Comparison of ENCODE assay signal across 9 cellular contexts in the genomic region with DNA sequence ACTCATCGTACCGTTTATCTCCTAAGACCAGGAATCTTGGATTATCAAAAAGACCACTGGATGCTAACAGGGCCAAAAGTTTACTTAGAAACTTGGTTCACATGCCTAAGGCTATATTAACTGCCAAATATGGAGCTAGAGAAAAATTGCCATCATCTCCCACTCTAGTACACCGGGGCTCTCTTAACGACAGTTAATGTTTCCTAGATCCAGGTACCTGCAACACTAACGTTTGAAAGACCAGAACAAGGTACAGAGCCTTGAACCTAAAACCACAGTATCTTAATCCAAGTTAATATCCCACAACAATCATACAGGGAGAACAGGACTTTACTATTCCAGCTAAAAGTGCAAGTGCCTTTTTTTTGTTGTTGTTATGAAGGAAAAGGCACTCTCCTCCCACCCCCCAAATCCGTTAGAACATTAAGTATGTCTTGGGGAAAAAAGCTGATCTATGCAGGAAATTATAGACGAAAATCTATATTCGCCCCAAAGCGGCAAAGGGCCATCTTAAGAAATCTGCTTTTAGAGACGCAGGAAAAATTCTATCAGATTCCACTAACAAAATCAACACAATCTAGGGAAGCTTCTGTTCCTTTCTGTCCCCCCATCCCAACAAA. TPM values are rescaled to one million over a fixed set of nuclear protein-coding genes. Genes with fewer than 3 reads are reported as not detected.
DNase-seq lines count a peak whose midpoint lies in the region; FAIRE-seq and TF ChIP-seq lines count a peak whose summit lies in the region.
"Had no signal": no experiment of that assay in that cellular context is flagged by ENCODE, and none has a peak within 500 bp of the region (broad histone marks: within the 10 kb centered on the region; RNA-seq: fewer than 3 reads in every experiment).

No MANE protein-coding gene starts in this region.

- H3K9me3 ChIP-seq in AG04450 (ENCODE audit: control insufficient read depth, insufficient read depth, low read length) (no peaks in the 10 kb centered on the region; the same call in 1 of the 2 replicates), HUES64 (ENCODE audit: insufficient read depth, low read depth, low read length) (no peaks in the 10 kb centered on the region), mucosa of stomach (ENCODE audit: control insufficient read depth, low read length) (no peaks in the 10 kb centered on the region)

- no peak for FAIRE-seq in GM12891 (lab: Jason Lieb, UNC)
- FAIRE-seq: endometrium had no signal

- DNase-seq in AG04450 (ENCODE audit: low read depth, low spot score), result no peak
- peak in 1 of 2 donors; percentile 8 for DNase-seq in cardiac fibroblast (ENCODE audit: low read depth in 2 of 2)
- DNase-seq in NCI-H446 treated with DMSO at 0.1 percent for 48 hours (lab: John Stamatoyannopoulos, UW), result no peak
- no peak for DNase-seq in GM12891 (ENCODE audit: insufficient read length, low spot score)
- DNase-seq in kidney glomerular epithelial cell (lab: John Stamatoyannopoulos, UW), result no peak
- no peak for DNase-seq in DMS153 treated with DMSO at 0.1 percent for 48 hours (lab: John Stamatoyannopoulos, UW; ENCODE audit: unreplicated experiment)

- H3K36me3 ChIP-seq in HUES64 (ENCODE audit: insufficient read depth, low read length) (0 out of 2 replicates have a peak, but pooled peaks cover 3% of the 10 kb centered on the region), mucosa of stomach (ENCODE audit: control insufficient read depth, insufficient read depth, low read length) (no peaks in the 10 kb centered on the region)

- TF ChIP-seq CTCF in AG04450 (IDR thresholded peaks at IDR 0.05; ENCODE audit: low read depth, low read length), result no peak
- no peak for TF ChIP-seq CTCF in cardiac fibroblast (IDR thresholded peaks at IDR 0.05; ENCODE audit: low read depth, low read length)

- H3K27me3 ChIP-seq in AG04450 (ENCODE audit: control insufficient read depth, insufficient read depth, low read length) (no peaks in the 10 kb centered on the region), HUES64 (ENCODE audit: insufficient read depth, low read length) (no peaks in the 10 kb centered on the region), mucosa of stomach (ENCODE audit: control insufficient read depth, insufficient read depth, low read length) (no peaks in the 10 kb centered on the region)

- WGBS in HUES64, result 4% methylated on average over 9 of the region's 10 CpGs

- H3K27ac ChIP-seq in AG04450 (ENCODE audit: low read depth, low read length) (peak overlapping the region; percentile 89), HUES64 (ENCODE audit: low read depth, low read length) (peak overlapping the region; percentile 98)

- CTCF ChIA-PET in AG04450 (lab: Charles Lee), result interaction anchor here (0.9 to 3.9 kb wide), 4 partner anchors 18 to 176 kb away, joined by 3 to 20 read pairs (median 3); a partner anchor contains a TSS

- H3K4me1 ChIP-seq in HUES64 (ENCODE audit: insufficient read depth, low read length) (peaks cover 48% of the 10 kb centered on the region), mucosa of stomach (ENCODE audit: control insufficient read depth, insufficient read depth, low read length) (peaks cover 16% of the 10 kb centered on the region)

- POLR2A ChIA-PET in AG04450 (lab: Yijun Ruan, JAX), result interaction anchor here (1.4 to 3.3 kb wide), 2 partner anchors 43 to 52 kb away, joined by 3 to 30 read pairs; a partner anchor contains a TSS

- TF ChIP-seq POLR2A in GM12891 (IDR thresholded peaks at IDR 0.05; ENCODE audit: low read depth, low read length), result no peak

- peak overlapping the region; percentile 93 for H3K4me3 ChIP-seq in AG04450 (ENCODE audit: low read depth, low read length)
- H3K4me3 ChIP-seq in HUES64 (ENCODE audit: low read length), result peak overlapping the region; percentile 94
- peak overlapping the region; percentile 97 to 98 for H3K4me3 ChIP-seq in cardiac fibroblast (replicated peaks in 1 of 2; ENCODE audit: low read depth in 2 of 2, low read length in 2 of 2)
- peak overlapping the region; percentile 91 for H3K4me3 ChIP-seq in mucosa of stomach (ENCODE audit: low read length)

- H3K9ac ChIP-seq in HUES64 (ENCODE audit: low read depth, low read length), result peak overlapping the region; percentile 94
- peak overlapping the region; percentile 96 for H3K9ac ChIP-seq in mucosa of stomach (ENCODE audit: low read length)

TF ChIP-seq in GM12891, 5 proteins besides CTCF, POLR2A, EP300 and RAD21:
- TF ChIP-seq POU2F2 (IDR thresholded peaks at IDR 0.05; ENCODE audit: low read depth, low read length) (no peak), SPI1 (IDR thresholded peaks at IDR 0.05; ENCODE audit: low read depth, low read length) (no peak), PAX5 (IDR thresholded peaks at IDR 0.05; ENCODE audit: insufficient read depth, low read length, severe bottlenecking) (no peak), TAF1 (IDR thresholded peaks at IDR 0.05; ENCODE audit: low read depth, low read length) (no peak), POLR2AphosphoS5 (IDR thresholded peaks at IDR 0.05; ENCODE audit: low read depth, low read length) (no peak)
TF ChIP-seq in GM12891: peak in this region for 0.

RNA-seq across cellular contexts. Expression of a gene that starts 1.3 kb away (rescaled TPM):
- polyA plus RNA-seq in AG04450 (2011; rRNA removed), result 139 and 179 TPM in 2 replicates
- polyA minus RNA-seq in AG04450 (2011; rRNA and poly(A)+ RNA removed), result 78.9 and 109 TPM in 2 replicates
- polyA plus RNA-seq in HUES64 (2013, experiment 1 of 2), result 205 TPM
- polyA plus RNA-seq in HUES64 (2013, experiment 2 of 2), result 202 TPM
- polyA plus RNA-seq in GM12891 (2012; ENCODE audit: low read depth, missing spikeins), result 67.6 TPM

RNA-seq across cellular contexts. Expression of a gene that starts 41.6 kb away (rescaled TPM):
- polyA plus RNA-seq in AG04450 (2011; rRNA removed), result 0.19 and 0.29 TPM in 2 replicates
- polyA minus RNA-seq in AG04450 (2011; rRNA and poly(A)+ RNA removed), result 0.28 and 0.39 TPM in 2 replicates
- 0.50 TPM for polyA plus RNA-seq in HUES64 (2013, experiment 1 of 2)
- polyA plus RNA-seq in HUES64 (2013, experiment 2 of 2), result 0.51 TPM
- 0.09 TPM for polyA plus RNA-seq in GM12891 (2012; ENCODE audit: low read depth, missing spikeins)

RNA-seq across cellular contexts. Expression of a gene that starts 52.5 kb away (rescaled TPM):
- 99.6 and 142 TPM in 2 replicates for polyA plus RNA-seq in AG04450 (2011; rRNA removed)
- polyA minus RNA-seq in AG04450 (2011; rRNA and poly(A)+ RNA removed), result 45.9 and 81.2 TPM in 2 replicates
- polyA plus RNA-seq in HUES64 (2013, experiment 1 of 2), result 99.8 TPM
- 99.9 TPM for polyA plus RNA-seq in HUES64 (2013, experiment 2 of 2)
- 36.6 TPM for polyA plus RNA-seq in GM12891 (2012; ENCODE audit: low read depth, missing spikeins)
